ENCODE assay signal across 15 cellular contexts in genomic region chr20:23602261-23602660, GRCh38.
"Had no signal": no experiment of that assay in that cellular context is flagged by ENCODE, and none has a peak within 500 bp of the region (broad histone marks: within the 10 kb centered on the region; RNA-seq: fewer than 3 reads in every experiment).

No MANE protein-coding gene starts in this region.

- H3K27ac ChIP-seq: colonic mucosa, left lung, tibial nerve had no signal

- H3K27me3 ChIP-seq: colonic mucosa, left lung, tibial nerve had no signal

- H3K4me3 ChIP-seq: colonic mucosa, left lung, tibial nerve had no signal

- H3K36me3 ChIP-seq: colonic mucosa, left lung, tibial nerve had no signal

- H3K4me1 ChIP-seq: colonic mucosa had no signal

- H3K9me3 ChIP-seq: colonic mucosa, left lung, tibial nerve had no signal

- DNase-seq: activated B cell treated with CpG ODN at 0.5 μM for 24 hours; activated CD4-positive, alpha-beta memory T cell treated with anti-CD3 and anti-CD28 coated beads for 36 hours; activated CD4-positive, alpha-beta T cell treated with anti-CD3 and anti-CD28 coated beads for 4 hours; activated naive CD8-positive, alpha-beta T cell treated with anti-CD3 and anti-CD28 coated beads, Interleukin-2, amount 10 ng/mL, durations not matched to agents 7 days and 5 days; activated T-cell treated with anti-CD3 and anti-CD28 coated beads for 4 hours; central memory CD4-positive, alpha-beta T cell; left lung; nucleus accumbens; stimulated activated CD4-positive, alpha-beta T cell treated with anti-CD3 and anti-CD28 coated beads, Interleukin-12 subunit alpha, Interleukin-12 subunit beta, amount 100 ng/mL, for 4 hours; stimulated activated CD4-positive, alpha-beta T cell treated with anti-CD3 and anti-CD28 coated beads, Interleukin-1b, Interleukin-23, amount 100 ng/mL, for 48 hours; stimulated activated CD8-positive, alpha-beta memory T cell treated with anti-CD3 and anti-CD28 coated beads, Interleukin-4, amount 100 ng/mL, for 48 hours; stimulated activated naive CD4-positive, alpha-beta T cell treated with Interleukin-2 at 50 U/mL for 16 hours; substantia nigra had no signal
